Comparison of ENCODE assay signal across 19 cellular contexts in the genomic region with DNA sequence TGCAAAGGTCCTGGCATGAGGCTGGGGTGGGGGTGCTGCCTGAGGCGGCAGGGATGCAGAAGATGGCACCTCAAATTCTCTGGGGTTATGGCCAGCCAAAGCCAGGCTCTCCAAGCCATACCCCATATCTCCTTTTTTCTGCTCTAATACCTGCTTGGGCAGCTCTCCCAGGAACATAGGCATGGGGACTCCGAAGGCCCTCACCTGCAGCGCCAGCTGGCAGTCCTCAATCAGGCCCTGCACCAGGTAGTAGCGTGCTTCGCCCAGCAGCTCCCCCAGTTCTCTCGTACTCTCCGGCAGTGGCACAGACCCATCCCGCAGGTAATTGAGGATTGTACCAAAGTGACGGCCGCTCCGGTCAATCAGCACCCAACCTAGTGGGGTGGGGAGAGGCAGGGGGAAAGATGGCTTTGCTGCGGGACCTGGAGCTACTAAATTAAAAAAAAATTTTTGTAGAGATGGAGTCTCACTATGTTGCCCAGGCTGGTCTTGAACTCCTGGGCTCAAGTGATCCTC.
"Had no signal": no experiment of that assay in that cellular context is flagged by ENCODE, and none has a peak within 500 bp of the region (broad histone marks: within the 10 kb centered on the region; RNA-seq: fewer than 3 reads in every experiment).

No MANE protein-coding gene starts in this region.

- DNase-seq: activated CD4-positive, alpha-beta memory T cell treated with anti-CD3 and anti-CD28 coated beads, Interleukin-2, amount 10 ng/mL, durations not matched to agents 7 days and 5 days; activated CD4-positive, alpha-beta T cell treated with anti-CD3 and anti-CD28 coated beads, Interleukin-2, amount 10 ng/mL, durations not matched to agents 24 days and 14 days; activated naive CD4-positive, alpha-beta T cell; activated T-cell treated with anti-CD3 and anti-CD28 coated beads for 4 hours; amygdala; effector CD8-positive, alpha-beta T cell; erythroblast; foreskin fibroblast; heart right ventricle; islet precursor cell; left cardiac atrium; stimulated activated CD4-positive, alpha-beta T cell treated with anti-CD3 and anti-CD28 coated beads, Interleukin-2, amount 100 ng/mL, for 48 hours; stimulated activated CD8-positive, alpha-beta memory T cell treated with anti-CD3 and anti-CD28 coated beads, Interleukin-4, amount 100 ng/mL, for 48 hours; stimulated activated naive CD4-positive, alpha-beta T cell; T-helper 2 cell had no signal

- H3K27ac ChIP-seq: heart right ventricle, neural progenitor cell, tibial artery had no signal

- H3K9me3 Mint-ChIP-seq: activated CD4-positive, alpha-beta memory T cell treated with anti-CD3 and anti-CD28 coated beads, Interleukin-2, amount 10 ng/mL, durations not matched to agents 7 days and 5 days; activated CD4-positive, alpha-beta T cell treated with anti-CD3 and anti-CD28 coated beads, Interleukin-2, amount 10 ng/mL, durations not matched to agents 24 days and 14 days; dendritic cell treated with granulocyte-macrophage colony-stimulating factor and Interleukin-4, amounts not matched to agents 40 ng/mL and 50 ng/mL, for 4 days; neural progenitor cell had no signal

- H3K4me3 Mint-ChIP-seq: activated CD4-positive, alpha-beta memory T cell treated with anti-CD3 and anti-CD28 coated beads, Interleukin-2, amount 10 ng/mL, durations not matched to agents 7 days and 5 days; activated naive CD8-positive, alpha-beta T cell; dendritic cell treated with granulocyte-macrophage colony-stimulating factor and Interleukin-4, amounts not matched to agents 40 ng/mL and 50 ng/mL, for 4 days had no signal

- H3K27ac Mint-ChIP-seq: activated CD4-positive, alpha-beta memory T cell treated with anti-CD3 and anti-CD28 coated beads, Interleukin-2, amount 10 ng/mL, durations not matched to agents 7 days and 5 days; activated CD4-positive, alpha-beta T cell treated with anti-CD3 and anti-CD28 coated beads, Interleukin-2, amount 10 ng/mL, durations not matched to agents 24 days and 14 days; activated naive CD8-positive, alpha-beta T cell; dendritic cell treated with granulocyte-macrophage colony-stimulating factor and Interleukin-4, amounts not matched to agents 40 ng/mL and 50 ng/mL, for 4 days; neural progenitor cell had no signal

- H3K27me3 Mint-ChIP-seq: activated CD4-positive, alpha-beta memory T cell treated with anti-CD3 and anti-CD28 coated beads, Interleukin-2, amount 10 ng/mL, durations not matched to agents 7 days and 5 days; activated CD4-positive, alpha-beta T cell treated with anti-CD3 and anti-CD28 coated beads, Interleukin-2, amount 10 ng/mL, durations not matched to agents 24 days and 14 days; activated naive CD8-positive, alpha-beta T cell; dendritic cell treated with granulocyte-macrophage colony-stimulating factor and Interleukin-4, amounts not matched to agents 40 ng/mL and 50 ng/mL, for 4 days had no signal
